ENCODE assay signal across 1 cellular context in genomic region chr5:53090229-53090628, GRCh38.
TF ChIP-seq lines count a peak whose summit lies in the region.

No MANE protein-coding gene starts in this region.

TF ChIP-seq in WTC11, 78 proteins besides CTCF, POLR2A, EP300 and RAD21 (continued from another document):
- no peak for TF ChIP-seq CBFB (CRISPR knock-in tag; IDR thresholded peaks at IDR 0.05; ENCODE audit: low read depth)
- no peak for TF ChIP-seq ZNF281 (CRISPR knock-in tag; IDR thresholded peaks at IDR 0.05)
- no peak for TF ChIP-seq MLX (CRISPR knock-in tag; IDR thresholded peaks at IDR 0.05)
- TF ChIP-seq PRDM15 (CRISPR knock-in tag; IDR thresholded peaks at IDR 0.05) = no peak
TF ChIP-seq in WTC11: peak in this region for 0.
